ENCODE assay signal across 15 cellular contexts in genomic region chr12:90355701-90356345, GRCh38.
"Had no signal": no experiment of that assay in that cellular context is flagged by ENCODE, and none has a peak within 500 bp of the region (broad histone marks: within the 10 kb centered on the region; RNA-seq: fewer than 3 reads in every experiment).

No MANE protein-coding gene starts in this region.

- H3K4me3 ChIP-seq: gastrocnemius medialis, heart left ventricle, left lung, psoas muscle had no signal

- FAIRE-seq: endothelial cell of umbilical vein had no signal

- H3K27ac ChIP-seq: gastrocnemius medialis, heart left ventricle, left lung, psoas muscle had no signal

- H3K27me3 ChIP-seq: gastrocnemius medialis, heart left ventricle, left lung had no signal

- DNase-seq: activated CD4-positive, CD25-positive, alpha-beta regulatory T cell; activated naive CD8-positive, alpha-beta T cell treated with anti-CD3 and anti-CD28 coated beads for 36 hours; anterior cingulate cortex; effector CD8-positive, alpha-beta T cell; gastrocnemius medialis; heart left ventricle; left lung; nucleus accumbens; psoas muscle; stimulated activated CD4-positive, alpha-beta T cell treated with anti-CD3 and anti-CD28 coated beads, Interleukin-1b, Interleukin-23, amount 100 ng/mL, for 48 hours; stimulated activated naive CD8-positive, alpha-beta T cell treated with anti-CD3 and anti-CD28 coated beads, Interleukin-15, amount 100 ng/mL, for 72 hours; T-helper 2 cell had no signal

- H3K9me3 ChIP-seq: gastrocnemius medialis, heart left ventricle, left lung, psoas muscle had no signal

- H3K4me1 ChIP-seq: gastrocnemius medialis, heart left ventricle, left lung, psoas muscle had no signal

- H3K36me3 ChIP-seq: gastrocnemius medialis, heart left ventricle, left lung had no signal

- ATAC-seq: gastrocnemius medialis; heart left ventricle; left lung; natural killer cell treated with Interleukin-12 subunit alpha and Interleukin-12 subunit beta and Interleukin-15 and Interleukin-18, amount 100 ng/mL, for 72 hours; psoas muscle; sciatic nerve; stimulated activated naive CD8-positive, alpha-beta T cell treated with anti-CD3 and anti-CD28 coated beads, Interleukin-15, amount 100 ng/mL, for 72 hours had no signal
